ENCODE assay signal across 18 cellular contexts in genomic region chr15:90512281-90512680, GRCh38.
"Had no signal": no experiment of that assay in that cellular context is flagged by ENCODE, and none has a peak within 500 bp of the region (broad histone marks: within the 10 kb centered on the region; RNA-seq: fewer than 3 reads in every experiment).

No MANE protein-coding gene starts in this region.

- H3K27me3 Mint-ChIP-seq: effector memory CD8-positive, alpha-beta T cell; stimulated activated memory B cell treated with anti-CD40 and anti-IgM and Interleukin-4, amounts not matched to agents 10 μg/mL and 1 μg/mL and 100 μg/mL, for 72 hours; stimulated activated naive CD8-positive, alpha-beta T cell treated with anti-CD3 and anti-CD28 coated beads, Interleukin-15, amount 100 ng/mL, for 72 hours had no signal

- H3K36me3 ChIP-seq: spleen, upper lobe of right lung, vagina had no signal

- H3K27ac Mint-ChIP-seq: effector memory CD8-positive, alpha-beta T cell; stimulated activated memory B cell treated with anti-CD40 and anti-IgM and Interleukin-4, amounts not matched to agents 10 μg/mL and 1 μg/mL and 100 μg/mL, for 72 hours had no signal

- H3K9me3 ChIP-seq: spleen, testis, tibial nerve, upper lobe of right lung, vagina had no signal

- H3K27ac ChIP-seq: hepatocyte, spleen, testis, tibial nerve, upper lobe of right lung, vagina had no signal

- H3K4me3 Mint-ChIP-seq: effector memory CD8-positive, alpha-beta T cell; natural killer cell; neural crest cell; stimulated activated memory B cell treated with anti-CD40 and anti-IgM and Interleukin-4, amounts not matched to agents 10 μg/mL and 1 μg/mL and 100 μg/mL, for 72 hours had no signal

- H3K36me3 Mint-ChIP-seq: natural killer cell; stimulated activated memory B cell treated with anti-CD40 and anti-IgM and Interleukin-4, amounts not matched to agents 10 μg/mL and 1 μg/mL and 100 μg/mL, for 72 hours had no signal

- DNase-seq: effector memory CD8-positive, alpha-beta T cell; foreskin melanocyte; head of caudate nucleus; left colon; natural killer cell; posterior cingulate gyrus; spleen; stimulated activated CD4-positive, alpha-beta T cell treated with anti-CD3 and anti-CD28 coated beads, Interleukin-15, amount 100 ng/mL, for 24 hours; stimulated activated CD4-positive, alpha-beta T cell treated with anti-CD3 and anti-CD28 coated beads, Interleukin-1b, Interleukin-23, amount 100 ng/mL, for 48 hours; stimulated activated CD4-positive, alpha-beta T cell treated with anti-CD3 and anti-CD28 coated beads, Interleukin-4, amount 100 ng/mL, for 24 hours; stimulated activated naive CD8-positive, alpha-beta T cell treated with anti-CD3 and anti-CD28 coated beads, Interleukin-15, amount 100 ng/mL, for 72 hours; testis; upper lobe of right lung had no signal

- H3K27me3 ChIP-seq: hepatocyte, spleen, testis, tibial nerve, upper lobe of right lung, vagina had no signal

- H3K4me1 Mint-ChIP-seq: neural crest cell had no signal

- H3K9me3 Mint-ChIP-seq: effector memory CD8-positive, alpha-beta T cell; natural killer cell; stimulated activated memory B cell treated with anti-CD40 and anti-IgM and Interleukin-4, amounts not matched to agents 10 μg/mL and 1 μg/mL and 100 μg/mL, for 72 hours; stimulated activated naive CD8-positive, alpha-beta T cell treated with anti-CD3 and anti-CD28 coated beads, Interleukin-15, amount 100 ng/mL, for 72 hours had no signal

- H3K4me3 ChIP-seq: hepatocyte, spleen, tibial nerve, upper lobe of right lung, vagina had no signal

- H3K4me1 ChIP-seq: testis, tibial nerve, upper lobe of right lung, vagina had no signal
